1 cellular context compared by ENCODE assay signal in genomic region chr12:32106517-32107366, GRCh38.
TF ChIP-seq lines count a peak whose summit lies in the region.

Gene BICD1 (plus strand): TSS chr12:32106847. CDS start chr12:32107332, 485 bp downstream.

TF ChIP-seq in HepG2, 621 proteins besides CTCF, POLR2A, EP300 and RAD21 (continued from another document and continues in another):
- TF ChIP-seq ZBED4 (CRISPR knock-in tag; IDR thresholded peaks at IDR 0.05; ENCODE audit: borderline replicate concordance) (no peak), ZNF138 (CRISPR knock-in tag; IDR thresholded peaks at IDR 0.05; ENCODE audit: low read depth) (peak; percentile 50; the same call in 1 of the 2 replicates), ZNF101 (CRISPR knock-in tag; IDR thresholded peaks at IDR 0.05; ENCODE audit: borderline replicate concordance, low read depth) (no peak), TRIM24 (CRISPR knock-in tag; IDR thresholded peaks at IDR 0.05) (no peak; the same call in 1 of the 2 replicates), FOSL2 (CRISPR knock-in tag; IDR thresholded peaks at IDR 0.05) (peak; percentile 65), HNF1B (CRISPR knock-in tag; IDR thresholded peaks at IDR 0.05) (no peak), MTF2 (CRISPR knock-in tag; IDR thresholded peaks at IDR 0.05; ENCODE audit: borderline replicate concordance) (0 out of 2 replicates have a peak, but pooled peaks have one; percentile 42), ZNF850 (CRISPR knock-in tag; conservative IDR thresholded peaks at IDR 0.05) (no peak), NFKBIZ (CRISPR knock-in tag; IDR thresholded peaks at IDR 0.05) (0 out of 2 replicates have a peak, but pooled peaks have one; percentile 30), SIX4 (CRISPR knock-in tag; IDR thresholded peaks at IDR 0.05) (no peak), KLF9 (CRISPR knock-in tag; IDR thresholded peaks at IDR 0.05; ENCODE audit: low read depth) (no peak), HOXA3 (CRISPR knock-in tag; IDR thresholded peaks at IDR 0.05) (peak; percentile 92), HOXA7 (CRISPR knock-in tag; IDR thresholded peaks at IDR 0.05) (no peak), GABPA (IDR thresholded peaks at IDR 0.05; ENCODE audit: low read depth, low read length) (peak; percentile 49), GABPA (CRISPR knock-in tag; IDR thresholded peaks at IDR 0.05; ENCODE audit: low read depth) (no peak), ZNF503 (CRISPR knock-in tag; IDR thresholded peaks at IDR 0.05) (peak; percentile 63), ZNF296 (CRISPR knock-in tag; conservative IDR thresholded peaks at IDR 0.05) (no peak), THYN1 (CRISPR knock-in tag; IDR thresholded peaks at IDR 0.05; ENCODE audit: borderline replicate concordance, low read depth) (0 out of 2 replicates have a peak, but pooled peaks have one; percentile 48), ZNF121 (CRISPR knock-in tag; IDR thresholded peaks at IDR 0.05) (no peak), CSRNP1 (CRISPR knock-in tag; IDR thresholded peaks at IDR 0.05) (peak; percentile 91), ZBTB10 (CRISPR knock-in tag; IDR thresholded peaks at IDR 0.05; ENCODE audit: borderline replicate concordance) (no peak), ZBTB20 (CRISPR knock-in tag; IDR thresholded peaks at IDR 0.05; ENCODE audit: borderline replicate concordance, low read depth) (no peak), MEF2D (CRISPR knock-in tag; IDR thresholded peaks at IDR 0.05) (no peak), CREB1 (IDR thresholded peaks at IDR 0.05) (no peak), CREB1 (CRISPR knock-in tag; IDR thresholded peaks at IDR 0.05) (no peak), REXO4 (CRISPR knock-in tag; IDR thresholded peaks at IDR 0.05; ENCODE audit: borderline replicate concordance) (no peak), NFKB2 (CRISPR knock-in tag; IDR thresholded peaks at IDR 0.05; ENCODE audit: borderline replicate concordance) (peak; percentile 73; the same call in 1 of the 2 replicates), E2F2 (CRISPR knock-in tag; IDR thresholded peaks at IDR 0.05; ENCODE audit: borderline replicate concordance) (peak; percentile 27; the same call in 1 of the 2 replicates), ZXDC (CRISPR knock-in tag; IDR thresholded peaks at IDR 0.05) (0 out of 2 replicates have a peak, but pooled peaks have one; percentile 46), TBX2 (CRISPR knock-in tag; IDR thresholded peaks at IDR 0.05; ENCODE audit: borderline replicate concordance) (peak; percentile 59), ZFAT (CRISPR knock-in tag; conservative IDR thresholded peaks at IDR 0.05) (peak; percentile 78; the same call in 1 of the 2 replicates), TMF1 (CRISPR knock-in tag; IDR thresholded peaks at IDR 0.05; ENCODE audit: low read depth) (peak; percentile 74; the same call in 1 of the 2 replicates), NFAT5 (CRISPR knock-in tag; IDR thresholded peaks at IDR 0.05) (peak; percentile 46; the same call in 1 of the 2 replicates), ATF2 (CRISPR knock-in tag; IDR thresholded peaks at IDR 0.05) (0 out of 2 replicates have a peak, but pooled peaks have one; percentile 11)
